Comparison of ENCODE assay signal across 22 cellular contexts in genomic region chr18:39622431-39622830, GRCh38.
DNase-seq lines count a peak whose midpoint lies in the region; ATAC-seq and TF ChIP-seq lines count a peak whose summit lies in the region.
"Had no signal": no experiment of that assay in that cellular context is flagged by ENCODE, and none has a peak within 500 bp of the region (broad histone marks: within the 10 kb centered on the region; RNA-seq: fewer than 3 reads in every experiment).

No MANE protein-coding gene starts in this region.

- intact Hi-C loops in heart left ventricle (cut with DNase I), result no loop called here

- H3K4me1 ChIP-seq in adipocyte (ENCODE audit: control insufficient read depth, insufficient read depth, low read length), result peaks cover under 1% of the 10 kb centered on the region
- peaks cover 41% of the 10 kb centered on the region for H3K4me1 ChIP-seq in mesodermal cell (ENCODE audit: control insufficient read depth, insufficient read depth, low read length, poor library complexity, severe bottlenecking)
- H3K4me1 ChIP-seq in heart left ventricle, result no peaks in the 10 kb centered on the region
- H3K4me1 ChIP-seq: BLaER1, SJSA1 had no signal

- WGBS in mesodermal cell (ENCODE audit: insufficient coverage in 2 of 2), 2 experiments, result no CpG with 5 or more reads among the region's 1 CpG
- WGBS in heart left ventricle, 4 donors, result 61 to 85% (median 73%) methylated on average over 1 of the region's 1 CpG

- no peak for TF ChIP-seq CTCF in heart left ventricle (IDR thresholded peaks at IDR 0.05)

- ATAC-seq in GM19023 (IDR thresholded peaks at IDR 0.05; ENCODE audit: unreplicated experiment) (no peak), heart left ventricle (no peak), HG03095 (IDR thresholded peaks at IDR 0.05; ENCODE audit: unreplicated experiment) (no peak)
- ATAC-seq: K562, Right ventricle myocardium inferior had no signal

- no peak for TF ChIP-seq POLR2A in heart left ventricle (IDR thresholded peaks at IDR 0.05)

- H3K4me3 ChIP-seq in adipocyte (ENCODE audit: low read length) (no peak overlapping the region), mesodermal cell (ENCODE audit: extremely low read depth, insufficient read depth, low read length, poor library complexity, severe bottlenecking) (no peak overlapping the region), heart left ventricle (no peak overlapping the region)
- H3K4me3 ChIP-seq: BLaER1, K562, MG63, SJSA1 had no signal

- no peaks in the 10 kb centered on the region for H3K9me3 ChIP-seq in adipocyte (ENCODE audit: control insufficient read depth, low read length)
- no peaks in the 10 kb centered on the region for H3K9me3 ChIP-seq in mesodermal cell (ENCODE audit: control insufficient read depth, low read length)
- peaks cover 0 to 3% (median 0%) of the 10 kb centered on the region in 12 donors for H3K9me3 ChIP-seq in heart left ventricle
- H3K9me3 ChIP-seq: MG63, SJSA1 had no signal

- DNase-seq in EH (ENCODE audit: low read depth), result peak; percentile 14
- DNase-seq in adipocyte (ENCODE audit: low read depth), result peak; percentile 26
- DNase-seq in dedifferentiated amniotic fluid mesenchymal stem cell (ENCODE audit: extremely low spot score), result peak; percentile 20
- DNase-seq in stimulated activated CD4-positive, alpha-beta T cell treated with anti-CD3 and anti-CD28 coated beads, Interleukin-15, amount 100 ng/mL, for 24 hours, result no peak
- no peak for DNase-seq in heart left ventricle
- DNase-seq: ACHN; CD4-positive, alpha-beta T cell; COR-L47; DMS79 treated with DMSO at 0.1 percent for 48 hours; MG63; NCI-H1417; NCI-H187; NCI-H446 treated with DMSO at 0.1 percent for 48 hours; NCI-H526 treated with DMSO at 0.1 percent for 48 hours had no signal

- H3K9ac ChIP-seq in adipocyte (ENCODE audit: low read length), result no peak overlapping the region
- H3K9ac ChIP-seq: BLaER1 had no signal

- no peaks in the 10 kb centered on the region for H3K27me3 ChIP-seq in adipocyte (replicated peaks; ENCODE audit: control insufficient read depth, insufficient read depth, low read length)
- no peaks in the 10 kb centered on the region for H3K27me3 ChIP-seq in heart left ventricle
- H3K27me3 ChIP-seq: BLaER1, MG63, SJSA1 had no signal

- peak overlapping the region; percentile 23 for H3K27ac ChIP-seq in mesodermal cell (ENCODE audit: low read depth, low read length, severe bottlenecking)
- H3K27ac ChIP-seq in heart left ventricle, result no peak overlapping the region
- H3K27ac ChIP-seq: 22Rv1, BLaER1, SJSA1 had no signal

- H3K36me3 ChIP-seq in adipocyte (ENCODE audit: control insufficient read depth, insufficient read depth, low read length, severe bottlenecking) (no peaks in the 10 kb centered on the region), mesodermal cell (ENCODE audit: control insufficient read depth, insufficient read depth, low read length) (no peaks in the 10 kb centered on the region), heart left ventricle (no peaks in the 10 kb centered on the region)
- H3K36me3 ChIP-seq: BLaER1, MG63, SJSA1 had no signal

Comparison
In these comparisons a context has a peak if more than half of its experiments do, and no peak if none do; other contexts are left out.
1. DNase-seq: peak in EH (single experiment), adipocyte (single experiment) and dedifferentiated amniotic fluid mesenchymal stem cell (single experiment); none in stimulated activated CD4-positive, alpha-beta T cell treated with anti-CD3 and anti-CD28 coated beads, Interleukin-15, amount 100 ng/mL, for 24 hours (single experiment) and heart left ventricle (0 of 5).